ENCODE assay signal across 8 cellular contexts in genomic region chr7:97179454-97180104, GRCh38.
DNase-seq lines count a peak whose midpoint lies in the region; ATAC-seq and TF ChIP-seq lines count a peak whose summit lies in the region.

No MANE protein-coding gene starts in this region.

- H3K4me2 ChIP-seq in MM.1S (ENCODE audit: low read depth, low read length), result no peak overlapping the region
- H3K4me2 ChIP-seq in SK-N-SH, result no peak overlapping the region

- H3K4me3 ChIP-seq in MM.1S (ENCODE audit: low read length) (no peak overlapping the region), SK-N-SH (ENCODE audit: low read depth in 2 of 2, low read length in 1 of 2) (no peak overlapping the region; a peak in 1 of 4 replicates)

- peak; percentile 80 for TF ChIP-seq RAD21 in SK-N-SH (IDR thresholded peaks at IDR 0.05; ENCODE audit: low read length)

- no peaks in the 10 kb centered on the region for H4K20me1 ChIP-seq in MM.1S (ENCODE audit: insufficient read depth, low read length)
- no peaks in the 10 kb centered on the region for H4K20me1 ChIP-seq in SK-N-SH (ENCODE audit: insufficient read depth)

- WGBS in SK-N-SH (ENCODE audit: low lambda C conversion rate), result 20% methylated on average over 2 of the region's 2 CpGs

- H3K9me2 ChIP-seq in MM.1S (replicated peaks; ENCODE audit: insufficient read depth, low read length) (no peaks in the 10 kb centered on the region), SK-N-SH (no peaks in the 10 kb centered on the region)

- H3K36me3 ChIP-seq in MM.1S (replicated peaks; ENCODE audit: insufficient read depth, low read length) (no peaks in the 10 kb centered on the region), SK-N-SH (replicated peaks in 1 of 2; ENCODE audit: control insufficient read depth in 1 of 2, insufficient read depth in 2 of 2, low read length in 1 of 2) (peaks cover 0 to 5% of the 10 kb centered on the region in 2 experiments)

- ATAC-seq in GM21619 (IDR thresholded peaks at IDR 0.05; ENCODE audit: unreplicated experiment) (peak; percentile 81), HG03196 (IDR thresholded peaks at IDR 0.05; ENCODE audit: unreplicated experiment) (no peak)

- H3K27me3 ChIP-seq in MM.1S (replicated peaks; ENCODE audit: insufficient read depth, low read length), result no peaks in the 10 kb centered on the region
- H3K27me3 ChIP-seq in SK-N-SH (ENCODE audit: insufficient read depth), result no peaks in the 10 kb centered on the region

- POLR2A ChIA-PET in SK-N-SH (lab: Yijun Ruan, JAX), result no interaction called here

- DNase-seq in EL (peak; percentile 52), MM.1S (peak; percentile 42), SK-N-SH (peak; percentile 84), brain pericyte (ENCODE audit: low read depth, low spot score) (peak; percentile 17), inferior parietal cortex (ENCODE audit: extremely low spot score) (peak; percentile 78)
- DNase-seq in stimulated activated CD4-positive, alpha-beta T cell treated with anti-CD3 and anti-CD28 coated beads, Interleukin-1b, Interleukin-23, amount 100 ng/mL, for 48 hours, result peak; percentile 34

- H3K27ac ChIP-seq in MM.1S (ENCODE audit: low read length) (no peak overlapping the region), SK-N-SH (ENCODE audit: low read depth in 2 of 2, low read length in 1 of 2) (no peak overlapping the region)

- no peak overlapping the region for H3K9ac ChIP-seq in MM.1S (ENCODE audit: low read length)
- H3K9ac ChIP-seq in SK-N-SH, result no peak overlapping the region

- H3K79me2 ChIP-seq in MM.1S (ENCODE audit: low read length) (no peaks in the 10 kb centered on the region), SK-N-SH (ENCODE audit: insufficient read depth) (no peaks in the 10 kb centered on the region)

- no peak for TF ChIP-seq EP300 in SK-N-SH (IDR thresholded peaks at IDR 0.05; ENCODE audit: borderline replicate concordance in 1 of 2, low read depth in 1 of 2, low read length in 1 of 2)

- CTCF ChIA-PET in SK-N-SH (lab: Yijun Ruan, JAX), result interaction anchor here (0.6 to 2.7 kb wide), 35 partner anchors 8 to 1774 kb away, joined by 3 to 40 read pairs (median 4); partner anchors contain the start of gene SDHAF3

- peak; percentile 68 for TF ChIP-seq CTCF in MM.1S (IDR thresholded peaks at IDR 0.05; ENCODE audit: low read length)
- TF ChIP-seq CTCF in SK-N-SH (IDR thresholded peaks at IDR 0.05), result peak; percentile 96

- H3K4me1 ChIP-seq in MM.1S (ENCODE audit: low read length) (no peaks in the 10 kb centered on the region), SK-N-SH (ENCODE audit: control insufficient read depth in 1 of 2, insufficient read depth in 2 of 2, low read depth in 1 of 2, low read length in 1 of 2) (peaks cover 0 to 3% of the 10 kb centered on the region in 2 experiments; a peak in 1 of 4 replicates)

- H3F3A ChIP-seq in MM.1S (ENCODE audit: insufficient read depth, low read length) (no peaks in the 10 kb centered on the region), SK-N-SH (replicated peaks; ENCODE audit: insufficient read depth) (no peaks in the 10 kb centered on the region)

- no peak overlapping the region for H2AFZ ChIP-seq in MM.1S (ENCODE audit: low read length)
- no peak overlapping the region for H2AFZ ChIP-seq in SK-N-SH (ENCODE audit: low read depth)

- H3K9me3 ChIP-seq in MM.1S (replicated peaks; ENCODE audit: insufficient read depth, low read length) (no peaks in the 10 kb centered on the region), SK-N-SH (no peaks in the 10 kb centered on the region)

TF ChIP-seq in SK-N-SH, 30 proteins besides CTCF, POLR2A, EP300 and RAD21:
- no peak for TF ChIP-seq MEF2A (IDR thresholded peaks at IDR 0.05; ENCODE audit: borderline replicate concordance, low read depth)
- peak; percentile 87 for TF ChIP-seq SMC3 (IDR thresholded peaks at IDR 0.05; ENCODE audit: low read depth, low read length)
- TF ChIP-seq GABPA (IDR thresholded peaks at IDR 0.05; ENCODE audit: low read depth), result no peak
- TF ChIP-seq TAF1 (IDR thresholded peaks at IDR 0.05; ENCODE audit: borderline replicate concordance, low read depth, low read length), result no peak

Comparison
In these comparisons a context has a peak if more than half of its experiments do, and no peak if none do; other contexts are left out.
1. DNase-seq: peak in every context shown above with its lines; median percentile 84 in SK-N-SH; 78 in inferior parietal cortex; 52 in EL; 42 in MM.1S; 34 in stimulated activated CD4-positive, alpha-beta T cell treated with anti-CD3 and anti-CD28 coated beads, Interleukin-1b, Interleukin-23, amount 100 ng/mL, for 48 hours; 17 in brain pericyte.